17 cellular contexts compared by ENCODE assay signal in genomic region chr9:133496901-133497411, GRCh38. TPM values are rescaled to one million over a fixed set of nuclear protein-coding genes. Genes with fewer than 3 reads are reported as not detected.
DNase-seq lines count a peak whose midpoint lies in the region; ATAC-seq and TF ChIP-seq lines count a peak whose summit lies in the region.
"Had no signal": no experiment of that assay in that cellular context is flagged by ENCODE, and none has a peak within 500 bp of the region (broad histone marks: within the 10 kb centered on the region; RNA-seq: fewer than 3 reads in every experiment).

No MANE protein-coding gene starts in this region.

- no peak overlapping the region for H3K27ac Mint-ChIP-seq in nephron progenitor cell
- H3K27ac Mint-ChIP-seq: CD4-positive, CD25-positive, alpha-beta regulatory T cell; CD8-positive, alpha-beta memory T cell; H9 had no signal

- ATAC-seq in Right ventricle myocardium superior (ENCODE audit: poor library complexity) = no peak
- ATAC-seq in sciatic nerve = peak; percentile 13

- H3K36me3 Mint-ChIP-seq in nephron progenitor cell (ENCODE audit: low read depth) = peaks cover 19% of the 10 kb centered on the region
- H3K36me3 Mint-ChIP-seq: CD4-positive, CD25-positive, alpha-beta regulatory T cell had no signal

- no peak for TF ChIP-seq EP300 in transverse colon (IDR thresholded peaks at IDR 0.05; ENCODE audit: low read depth)

- H4K20me1 ChIP-seq in BLaER1 treated with 17β-estradiol and CSF1 and Interleukin-3, amounts not matched to agents 10 nM and 100 nM = no peaks in the 10 kb centered on the region

- peaks cover 24% of the 10 kb centered on the region for H3K4me1 Mint-ChIP-seq in nephron progenitor cell
- H3K4me1 Mint-ChIP-seq: CD4-positive, CD25-positive, alpha-beta regulatory T cell; CD8-positive, alpha-beta memory T cell; H9 had no signal

- TF ChIP-seq CTCF in right atrium auricular region (IDR thresholded peaks at IDR 0.05) (no peak), nephron progenitor cell (IDR thresholded peaks at IDR 0.05) (no peak), transverse colon (IDR thresholded peaks at IDR 0.05) (no peak)

- intact Hi-C loops in Right ventricle myocardium superior (cut with DNase I) = no loop called here
- intact Hi-C loops in sciatic nerve (cut with DNase I) = no loop called here
- intact Hi-C loops in transverse colon (cut with DNase I; ENCODE audit: low total_unique reads) = no loop called here

- peaks cover 4% of the 10 kb centered on the region for H3K27me3 Mint-ChIP-seq in nephron progenitor cell (ENCODE audit: low read depth, poor library complexity)

- peak; percentile 47 for DNase-seq in Right ventricle myocardium superior
- no peak for DNase-seq in right atrium auricular region (ENCODE audit: low spot score)
- peak; percentile 27 for DNase-seq in nephron progenitor cell
- DNase-seq in sciatic nerve (ENCODE audit: low spot score) = no peak
- no peak for DNase-seq in transverse colon
- DNase-seq in COLO668 (lab: John Stamatoyannopoulos, UW; ENCODE audit: unreplicated experiment) = no peak
- no peak for DNase-seq in activated CD8-positive, alpha-beta memory T cell treated with anti-CD3 and anti-CD28 coated beads, Interleukin-2, amount 50 U/mL, for 4 hours
- DNase-seq: 8988T; C1 segment of cervical spinal cord; Caco-2; CD4-positive, CD25-positive, alpha-beta regulatory T cell; CD8-positive, alpha-beta memory T cell; H9; IMR-90 had no signal

- no peaks in the 10 kb centered on the region for H3K27me3 ChIP-seq in right atrium auricular region
- no peaks in the 10 kb centered on the region for H3K27me3 ChIP-seq in BLaER1 treated with 17β-estradiol and CSF1 and Interleukin-3, amounts not matched to agents 10 nM and 100 nM
- H3K27me3 ChIP-seq in transverse colon = peaks cover 8% of the 10 kb centered on the region

- H3K4me2 ChIP-seq in BLaER1 treated with 17β-estradiol and CSF1 and Interleukin-3, amounts not matched to agents 10 nM and 100 nM = peak overlapping the region in 6 of 11 experiments; percentile 9 to 52 (median 44); a peak in 11 of 22 replicates

- H3K27ac ChIP-seq in right atrium auricular region (no peak overlapping the region), transverse colon (no peak overlapping the region)
- no peak overlapping the region for H3K27ac ChIP-seq in BLaER1 treated with 17β-estradiol and CSF1 and Interleukin-3, amounts not matched to agents 10 nM and 100 nM

- H3K9me3 ChIP-seq in right atrium auricular region (peaks cover 0 to 10% of the 10 kb centered on the region in 2 donors), transverse colon (peaks cover 4 to 7% of the 10 kb centered on the region in 2 donors)
- peaks cover 9 to 13% (median 11%) of the 10 kb centered on the region in 11 experiments for H3K9me3 ChIP-seq in BLaER1 treated with 17β-estradiol and CSF1 and Interleukin-3, amounts not matched to agents 10 nM and 100 nM (replicated peaks in 1 of 11)

- H3K36me3 ChIP-seq in right atrium auricular region (no peaks in the 10 kb centered on the region), transverse colon (no peaks in the 10 kb centered on the region)
- no peaks in the 10 kb centered on the region; a peak in 1 of 22 replicates for H3K36me3 ChIP-seq in BLaER1 treated with 17β-estradiol and CSF1 and Interleukin-3, amounts not matched to agents 10 nM and 100 nM

- peaks cover 0 to 29% of the 10 kb centered on the region in 2 donors for H3K4me1 ChIP-seq in right atrium auricular region
- peaks cover 1 to 22% (median 18%) of the 10 kb centered on the region in 10 experiments; a peak in 18 of 20 replicates for H3K4me1 ChIP-seq in BLaER1 treated with 17β-estradiol and CSF1 and Interleukin-3, amounts not matched to agents 10 nM and 100 nM
- peaks cover 0 to 12% (median 0%) of the 10 kb centered on the region in 4 donors for H3K4me1 ChIP-seq in transverse colon

- in situ Hi-C loops in transverse colon (cut with MboI; ENCODE audit: low pct_ligation_motif_present in 1 of 4, low pct_unique_long_range_greater_than_20kb in 1 of 4, low sequenced_read_pairs in 3 of 4) = loop anchor here in 1 of 4 donors (25.0 kb wide), 1 partner anchor 310 kb away; no protein-coding TSS in a partner anchor

- no peak for TF ChIP-seq POLR2A in transverse colon (IDR thresholded peaks at IDR 0.05)

- no peak overlapping the region for H3K4me3 Mint-ChIP-seq in nephron progenitor cell
- H3K4me3 Mint-ChIP-seq: CD4-positive, CD25-positive, alpha-beta regulatory T cell; CD8-positive, alpha-beta memory T cell; H9 had no signal

- no peak overlapping the region for H3K9ac ChIP-seq in BLaER1 treated with 17β-estradiol and CSF1 and Interleukin-3, amounts not matched to agents 10 nM and 100 nM

- H3K9me3 Mint-ChIP-seq in nephron progenitor cell = peaks cover 21% of the 10 kb centered on the region

- H3K4me3 ChIP-seq in right atrium auricular region (no peak overlapping the region), transverse colon (no peak overlapping the region)
- H3K4me3 ChIP-seq in BLaER1 treated with 17β-estradiol and CSF1 and Interleukin-3, amounts not matched to agents 10 nM and 100 nM = no peak overlapping the region

- 73% methylated on average over 23 of the region's 23 CpGs; no CpG with 5 or more reads in 1 of the 2 donors for WGBS in transverse colon (ENCODE audit: low coverage in 1 of 2), 2 donors

RNA-seq across cellular contexts. Expression of gene SLC2A6, which starts 18.1 kb away (rescaled TPM):
- total RNA-seq in Right ventricle myocardium superior (2.9 TPM), right atrium auricular region (1 to 10 TPM; 4.3 to 5.2 TPM), sciatic nerve (3.3 TPM), transverse colon (10 to 100 TPM in 1 of 4 donors, 1 to 10 TPM in 2, under 1 TPM in 1; 0.96 to 20.1 (median 3.4) TPM)

RNA-seq across cellular contexts. Expression of gene MYMK, which starts 27.8 kb away (rescaled TPM):
- total RNA-seq in Right ventricle myocardium superior (not detected), right atrium auricular region (not detected), sciatic nerve (not detected), transverse colon (not detected)
- total RNA-seq: A673; Caco-2; CD4-positive, CD25-positive, alpha-beta regulatory T cell; CD8-positive, alpha-beta memory T cell; H1; H9; IMR-90 had no signal

RNA-seq across cellular contexts. Expression of gene CACFD1, which starts 37.2 kb away (rescaled TPM):
- total RNA-seq in Right ventricle myocardium superior (12.9 TPM), right atrium auricular region (10 to 100 TPM; 11.9 to 12.4 TPM), sciatic nerve (10.1 TPM), transverse colon (100 to 1,000 TPM in 1 of 4 donors, 10 to 100 TPM in 3; 44.6 to 153 (median 80.0) TPM)

RNA-seq across cellular contexts. Expression of gene ADAMTSL2, which starts 37.5 kb away (rescaled TPM):
- total RNA-seq in Right ventricle myocardium superior = 8.1 TPM
- total RNA-seq in right atrium auricular region = 10 to 100 TPM in 1 of 2 donors, 1 to 10 TPM in 1; 4.9 to 27.7 TPM
- total RNA-seq in sciatic nerve = 22.3 TPM
- 1 to 10 TPM in 2 of 4 donors, under 1 TPM in 2; 0.64 to 2.4 (median 1.5) TPM for total RNA-seq in transverse colon
- total RNA-seq: CD4-positive, CD25-positive, alpha-beta regulatory T cell; CD8-positive, alpha-beta memory T cell; IMR-90 had no signal

Comparison
In these comparisons a context has a peak if more than half of its experiments do, and no peak if none do; other contexts are left out.
1. DNase-seq: peak in Right ventricle myocardium superior (single experiment) and nephron progenitor cell (single experiment); none in right atrium auricular region (single experiment), sciatic nerve (single experiment), transverse colon (single experiment), COLO668 (single experiment) and activated CD8-positive, alpha-beta memory T cell treated with anti-CD3 and anti-CD28 coated beads, Interleukin-2, amount 50 U/mL, for 4 hours (single experiment).